Comparison of ENCODE assay signal across 26 cellular contexts in genomic region chr11:87122852-87123251, GRCh38.
"Had no signal": no experiment of that assay in that cellular context is flagged by ENCODE, and none has a peak within 500 bp of the region (broad histone marks: within the 10 kb centered on the region; RNA-seq: fewer than 3 reads in every experiment).

No MANE protein-coding gene starts in this region.

- DNase-seq: nephron progenitor cell; nucleus accumbens; pancreas; psoas muscle; right cardiac atrium; right lobe of liver; sigmoid colon; small intestine; stimulated activated CD4-positive, alpha-beta T cell treated with anti-CD3 and anti-CD28 coated beads, Interleukin-15, amount 100 ng/mL, for 24 hours; stimulated activated CD4-positive, alpha-beta T cell treated with anti-CD3 and anti-CD28 coated beads, Interleukin-2, amount 100 ng/mL, for 24 hours; stimulated activated CD4-positive, alpha-beta T cell treated with anti-CD3 and anti-CD28 coated beads, Interleukin-2, amount 100 ng/mL, for 48 hours; stimulated activated CD4-positive, alpha-beta T cell treated with anti-CD3 and anti-CD28 coated beads, Interleukin-4, amount 100 ng/mL, for 24 hours; stimulated activated naive B cell treated with anti-CD40 and anti-IgM and Interleukin-4, amounts not matched to agents 10 μg/mL and 1 μg/mL and 100 μg/mL, for 72 hours; stimulated activated naive CD4-positive, alpha-beta T cell treated with Interleukin-2 at 50 U/mL for 16 hours; stomach; thyroid gland; trophoblast cell had no signal

- H3K4me1 Mint-ChIP-seq: stimulated activated effector memory CD8-positive, alpha-beta T cell treated with anti-CD3 and anti-CD28 coated beads, Interleukin-12 subunit alpha, Interleukin-12 subunit beta, amount 100 ng/mL, for 72 hours had no signal

- H3K9me3 ChIP-seq: neutrophil, pancreas, psoas muscle, right lobe of liver, sigmoid colon, stomach, thoracic aorta, thyroid gland, tibial nerve, upper lobe of left lung, vagina had no signal

- H3K27me3 ChIP-seq: neutrophil, pancreas, right lobe of liver, sigmoid colon, stomach, thyroid gland, tibial nerve, upper lobe of left lung, vagina had no signal

- H3K9me3 Mint-ChIP-seq: natural killer cell treated with Interleukin-12 subunit alpha and Interleukin-12 subunit beta and Interleukin-15 and Interleukin-18, amount 100 ng/mL, for 72 hours; neural crest cell; stimulated activated effector memory CD8-positive, alpha-beta T cell treated with anti-CD3 and anti-CD28 coated beads, Interleukin-12 subunit alpha, Interleukin-12 subunit beta, amount 100 ng/mL, for 72 hours; stimulated activated naive CD8-positive, alpha-beta T cell treated with anti-CD3 and anti-CD28 coated beads, Interleukin-15, Interleukin-2, amounts not matched to agents 100 ng/mL and 50 ng/mL, for 24 hours had no signal

- H3K36me3 Mint-ChIP-seq: natural killer cell treated with Interleukin-12 subunit alpha and Interleukin-12 subunit beta and Interleukin-15 and Interleukin-18, amount 100 ng/mL, for 72 hours; stimulated activated effector memory CD8-positive, alpha-beta T cell treated with anti-CD3 and anti-CD28 coated beads, Interleukin-12 subunit alpha, Interleukin-12 subunit beta, amount 100 ng/mL, for 72 hours had no signal

- H3K4me1 ChIP-seq: right lobe of liver, thyroid gland had no signal

- H3K27ac ChIP-seq: neutrophil, pancreas, psoas muscle, right lobe of liver, sigmoid colon, stomach, thoracic aorta, thyroid gland, tibial nerve, upper lobe of left lung, vagina had no signal

- H3K4me3 Mint-ChIP-seq: natural killer cell treated with Interleukin-12 subunit alpha and Interleukin-12 subunit beta and Interleukin-15 and Interleukin-18, amount 100 ng/mL, for 72 hours; nephron progenitor cell; neural crest cell; stimulated activated effector memory CD8-positive, alpha-beta T cell treated with anti-CD3 and anti-CD28 coated beads, Interleukin-12 subunit alpha, Interleukin-12 subunit beta, amount 100 ng/mL, for 72 hours; stimulated activated naive B cell treated with anti-CD40 and anti-IgM and Interleukin-4, amounts not matched to agents 10 μg/mL and 1 μg/mL and 100 μg/mL, for 72 hours; stimulated activated naive CD8-positive, alpha-beta T cell treated with anti-CD3 and anti-CD28 coated beads, Interleukin-15, Interleukin-2, amounts not matched to agents 100 ng/mL and 50 ng/mL, for 24 hours had no signal

- H3K27me3 Mint-ChIP-seq: natural killer cell treated with Interleukin-12 subunit alpha and Interleukin-12 subunit beta and Interleukin-15 and Interleukin-18, amount 100 ng/mL, for 72 hours; stimulated activated naive B cell treated with anti-CD40 and anti-IgM and Interleukin-4, amounts not matched to agents 10 μg/mL and 1 μg/mL and 100 μg/mL, for 72 hours; stimulated activated naive CD8-positive, alpha-beta T cell treated with anti-CD3 and anti-CD28 coated beads, Interleukin-15, Interleukin-2, amounts not matched to agents 100 ng/mL and 50 ng/mL, for 24 hours had no signal

- H3K4me3 ChIP-seq: pancreas, psoas muscle, right lobe of liver, sigmoid colon, stomach, thoracic aorta, thyroid gland, tibial nerve, upper lobe of left lung, vagina had no signal

- H3K27ac Mint-ChIP-seq: natural killer cell treated with Interleukin-12 subunit alpha and Interleukin-12 subunit beta and Interleukin-15 and Interleukin-18, amount 100 ng/mL, for 72 hours; nephron progenitor cell; stimulated activated effector memory CD8-positive, alpha-beta T cell treated with anti-CD3 and anti-CD28 coated beads, Interleukin-12 subunit alpha, Interleukin-12 subunit beta, amount 100 ng/mL, for 72 hours; stimulated activated naive B cell treated with anti-CD40 and anti-IgM and Interleukin-4, amounts not matched to agents 10 μg/mL and 1 μg/mL and 100 μg/mL, for 72 hours; stimulated activated naive CD8-positive, alpha-beta T cell treated with anti-CD3 and anti-CD28 coated beads, Interleukin-15, Interleukin-2, amounts not matched to agents 100 ng/mL and 50 ng/mL, for 24 hours had no signal

- H3K36me3 ChIP-seq: neutrophil, pancreas, right lobe of liver, sigmoid colon, stomach, thoracic aorta, thyroid gland, tibial nerve, upper lobe of left lung, vagina had no signal
